ENCODE assay signal across 10 cellular contexts in the genomic region with DNA sequence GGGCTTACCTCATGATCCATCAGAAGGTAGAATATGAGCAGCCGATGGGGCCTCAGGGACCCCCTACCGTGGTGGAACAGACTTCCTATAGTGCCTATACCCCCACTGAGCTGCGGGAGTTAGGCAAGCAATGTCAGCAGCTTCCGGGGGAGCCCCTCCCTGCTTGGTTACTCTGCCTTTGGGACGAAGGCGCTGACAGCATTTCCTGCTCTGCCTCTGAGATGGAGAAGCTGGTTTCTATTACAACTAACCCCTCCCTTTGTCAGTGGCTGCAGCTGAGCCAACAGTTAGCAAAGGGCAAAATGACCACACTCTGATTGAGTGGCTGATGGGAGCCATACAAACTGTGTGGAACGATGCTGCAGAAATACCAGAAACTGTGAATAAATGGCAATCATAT.
A peak's percentile ranks its signal among the peaks of the same experiment; 100 is the strongest.
DNase-seq lines count a peak whose midpoint lies in the region; ATAC-seq and TF ChIP-seq lines count a peak whose summit lies in the region.
"Had no signal": no experiment of that assay in that cellular context is flagged by ENCODE, and none has a peak within 500 bp of the region (broad histone marks: within the 10 kb centered on the region; RNA-seq: fewer than 3 reads in every experiment).

No MANE protein-coding gene starts in this region.

- H3K27ac Mint-ChIP-seq in chondrocyte (ENCODE audit: unreplicated experiment): peak overlapping the region; percentile 45
- H3K27ac Mint-ChIP-seq: CD4-positive, CD25-positive, alpha-beta regulatory T cell had no signal

- peaks cover 9% of the 10 kb centered on the region for H3K4me1 Mint-ChIP-seq in chondrocyte (ENCODE audit: low read depth)
- H3K4me1 Mint-ChIP-seq: CD4-positive, CD25-positive, alpha-beta regulatory T cell had no signal

- no peak for TF ChIP-seq CTCF in chondrocyte (IDR thresholded peaks at IDR 0.05)

- H3K27me3 Mint-ChIP-seq in chondrocyte (ENCODE audit: low read depth): no peaks in the 10 kb centered on the region
- H3K27me3 Mint-ChIP-seq: CD4-positive, CD25-positive, alpha-beta regulatory T cell had no signal

- ATAC-seq in HG03342 (IDR thresholded peaks at IDR 0.05; ENCODE audit: unreplicated experiment): peak; percentile 71
- no peak for ATAC-seq in HG03280 (IDR thresholded peaks at IDR 0.05; ENCODE audit: unreplicated experiment)

- peaks cover 4% of the 10 kb centered on the region for H3K9me3 Mint-ChIP-seq in chondrocyte (ENCODE audit: low read depth)
- H3K9me3 Mint-ChIP-seq: CD4-positive, CD25-positive, alpha-beta regulatory T cell had no signal

- DNase-seq in activated T-cell treated with anti-CD3 and anti-CD28 coated beads for 48 hours (ENCODE audit: low read depth) (peak; percentile 0), chondrocyte (ENCODE audit: low spot score) (no peak), smooth muscle cell of the brain vasculature (ENCODE audit: low read depth, low spot score) (peak; percentile 36), NCI-H2227 (lab: John Stamatoyannopoulos, UW; ENCODE audit: unreplicated experiment) (no peak), LoVo (ENCODE audit: low spot score) (no peak)
- DNase-seq in activated T-cell treated with anti-CD3 and anti-CD28 coated beads, Interleukin-2, amount 50 U/mL, for 1 hour: no peak
- DNase-seq: activated CD4-positive, CD25-positive, alpha-beta regulatory T cell treated with anti-CD3 and anti-CD28 coated beads, Interleukin-2, amount 50 U/mL, for 72 hours had no signal

- H3K36me3 Mint-ChIP-seq in chondrocyte (ENCODE audit: low read depth): no peaks in the 10 kb centered on the region
- H3K36me3 Mint-ChIP-seq: CD4-positive, CD25-positive, alpha-beta regulatory T cell had no signal

- H3K4me3 Mint-ChIP-seq in chondrocyte (ENCODE audit: unreplicated experiment): no peak overlapping the region
- H3K4me3 Mint-ChIP-seq: CD4-positive, CD25-positive, alpha-beta regulatory T cell had no signal

Comparison
In these comparisons a context has a peak if more than half of its experiments do, and no peak if none do; other contexts are left out.
1. DNase-seq: peak in activated T-cell treated with anti-CD3 and anti-CD28 coated beads for 48 hours (single experiment) and smooth muscle cell of the brain vasculature (single experiment); none in activated T-cell treated with anti-CD3 and anti-CD28 coated beads, Interleukin-2, amount 50 U/mL, for 1 hour (single experiment), chondrocyte (single experiment), NCI-H2227 (single experiment) and LoVo (single experiment).